Comparison of ENCODE assay signal across 18 cellular contexts in the genomic region with DNA sequence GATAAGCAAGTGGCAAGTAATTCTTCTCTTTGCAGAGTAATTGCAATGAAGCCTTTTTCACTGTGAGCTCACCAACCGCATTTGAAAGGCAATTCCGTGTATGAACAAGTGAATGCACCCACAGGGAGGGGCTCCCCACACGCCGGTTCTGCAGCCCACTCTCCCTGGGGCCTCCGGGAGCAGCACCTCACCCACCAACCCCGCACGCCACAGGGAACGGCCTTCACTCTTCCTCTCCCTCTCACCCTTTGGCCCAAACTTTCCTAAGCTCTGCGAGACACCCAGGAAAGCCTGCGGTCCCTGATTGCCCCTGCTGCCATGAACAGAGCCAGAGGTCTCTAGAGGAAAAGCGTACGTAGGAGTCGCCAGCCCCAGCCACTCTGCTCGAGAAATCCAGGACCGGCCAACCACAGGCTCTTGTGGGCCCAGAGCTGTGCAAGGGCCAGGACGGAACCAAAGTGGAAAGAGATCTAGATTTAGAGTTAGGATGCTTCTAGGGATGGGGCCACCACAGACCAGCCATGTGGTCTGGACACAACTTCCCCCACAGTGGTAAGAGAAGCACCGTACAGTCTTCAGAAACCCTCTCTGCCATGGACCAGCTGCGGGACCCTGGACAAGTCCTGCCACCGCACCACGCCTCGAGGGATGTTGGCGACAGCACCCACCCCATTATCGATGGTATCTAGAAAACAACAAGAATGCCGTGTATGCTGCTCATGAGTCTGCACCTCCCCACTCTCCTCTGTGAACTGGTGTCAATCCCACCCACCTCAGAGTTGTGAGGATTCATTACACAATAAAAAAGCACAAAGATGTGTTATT. TPM values are rescaled to one million over a fixed set of nuclear protein-coding genes. Genes with fewer than 3 reads are reported as not detected.
"Had no signal": no experiment of that assay in that cellular context is flagged by ENCODE, and none has a peak within 500 bp of the region (broad histone marks: within the 10 kb centered on the region; RNA-seq: fewer than 3 reads in every experiment).

No MANE protein-coding gene starts in this region.

- DNase-seq: activated CD4-positive, alpha-beta T cell treated with anti-CD3 and anti-CD28 coated beads for 48 hours; amygdala; brain microvascular endothelial cell; dorsolateral prefrontal cortex; esophagus squamous epithelium; foreskin fibroblast; mesenchymal stem cell; stimulated activated CD4-positive, alpha-beta T cell treated with anti-CD3 and anti-CD28 coated beads, Interleukin-1b, Interleukin-23, amount 100 ng/mL, for 48 hours; stimulated activated naive CD4-positive, alpha-beta T cell had no signal

- H3K4me3 ChIP-seq: esophagus squamous epithelium, smooth muscle cell, upper lobe of left lung had no signal

- H3K9me3 Mint-ChIP-seq: activated naive CD4-positive, alpha-beta T cell treated with anti-CD3 and anti-CD28 coated beads, Interleukin-2, amount 50 U/mL, for 72 hours; activated T-helper 17 cell treated with anti-CD3 and anti-CD28 coated beads, Interleukin-2, amount 50 U/mL, for 72 hours; T-helper 1 cell treated with Interleukin-12 subunit alpha and Interleukin-12 subunit beta and Interleukin-4 antibody, amounts not matched to agents 30 μg/mL and 1 μg/mL, for 36 hours; WTC11 had no signal

- H3K4me3 Mint-ChIP-seq: activated T-helper 17 cell treated with anti-CD3 and anti-CD28 coated beads, Interleukin-2, amount 50 U/mL, for 72 hours; T-helper 1 cell treated with Interleukin-12 subunit alpha and Interleukin-12 subunit beta and Interleukin-4 antibody, amounts not matched to agents 30 μg/mL and 1 μg/mL, for 36 hours; WTC11 had no signal

- H3K9me3 ChIP-seq: esophagus squamous epithelium, neutrophil, upper lobe of left lung had no signal

- H3K27ac ChIP-seq: brain microvascular endothelial cell, esophagus squamous epithelium, neutrophil, upper lobe of left lung had no signal

- H3K27ac Mint-ChIP-seq: activated naive CD4-positive, alpha-beta T cell treated with anti-CD3 and anti-CD28 coated beads, Interleukin-2, amount 50 U/mL, for 72 hours; activated T-helper 17 cell treated with anti-CD3 and anti-CD28 coated beads, Interleukin-2, amount 50 U/mL, for 72 hours; T-helper 1 cell treated with Interleukin-12 subunit alpha and Interleukin-12 subunit beta and Interleukin-4 antibody, amounts not matched to agents 30 μg/mL and 1 μg/mL, for 36 hours; WTC11 had no signal

- H3K4me2 ChIP-seq: smooth muscle cell had no signal

- ATAC-seq: activated naive CD4-positive, alpha-beta T cell treated with anti-CD3 and anti-CD28 coated beads, Interleukin-2, amount 50 U/mL, for 72 hours; activated T-helper 17 cell treated with anti-CD3 and anti-CD28 coated beads, Interleukin-2, amount 50 U/mL, for 72 hours; left lobe of liver; right cardiac atrium; WTC11 had no signal

- H3K36me3 Mint-ChIP-seq: WTC11 had no signal

- H3K36me3 ChIP-seq: brain microvascular endothelial cell, esophagus squamous epithelium, neutrophil, upper lobe of left lung had no signal

RNA-seq across cellular contexts. Expression of gene WDR86, which starts 3.6 kb away (rescaled TPM):
- total RNA-seq: activated naive CD4-positive, alpha-beta T cell treated with anti-CD3 and anti-CD28 coated beads, Interleukin-2, amount 50 U/mL, for 72 hours had no signal

RNA-seq across cellular contexts. Expression of gene CRYGN, which starts 33.7 kb away (rescaled TPM):
- total RNA-seq: activated T-helper 17 cell treated with anti-CD3 and anti-CD28 coated beads, Interleukin-2, amount 50 U/mL, for 72 hours; left lobe of liver; smooth muscle cell had no signal
